In the genomic region with DNA sequence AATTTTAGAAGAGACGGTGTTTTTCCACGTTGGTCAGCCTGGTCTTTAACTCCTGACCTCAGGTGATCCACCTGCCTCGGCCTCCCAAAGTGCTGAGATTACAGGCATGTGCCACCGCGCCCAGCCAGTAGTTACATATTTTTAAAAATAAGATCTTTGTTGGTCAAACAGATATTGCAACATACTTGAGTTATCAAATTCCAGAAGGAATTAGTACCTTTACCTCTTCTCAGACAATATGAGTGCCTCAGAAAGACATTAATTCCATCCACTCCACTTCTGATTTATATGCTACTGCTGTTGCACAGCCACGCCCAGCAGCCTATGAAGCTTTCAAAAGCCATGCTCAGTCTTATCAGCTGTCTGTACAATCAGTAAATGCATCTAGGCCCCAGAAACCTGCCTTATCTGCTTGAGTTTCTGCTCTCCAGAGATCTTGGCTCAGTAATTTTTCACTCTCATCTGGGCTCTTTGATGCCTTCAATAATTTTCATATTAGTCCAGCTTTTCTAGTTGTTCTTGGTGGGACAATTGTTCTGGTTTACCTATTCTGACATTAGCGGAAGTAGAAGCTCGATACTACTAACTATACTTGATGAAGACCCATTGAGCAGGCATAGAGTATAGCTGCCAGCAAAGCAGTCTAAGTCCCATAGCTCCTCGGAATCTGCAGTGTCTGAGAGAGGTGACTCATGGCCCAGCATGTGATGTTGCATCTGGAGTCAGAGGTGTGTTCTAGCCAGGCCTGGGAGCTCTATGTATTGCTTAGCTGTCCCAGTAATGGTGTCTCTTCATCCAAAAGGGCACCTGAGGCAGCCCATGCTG, we compare ENCODE assay signal across 2 cellular contexts.
TF ChIP-seq lines count a peak whose summit lies in the region.

No MANE protein-coding gene starts in this region.

TF ChIP-seq in IMR-90, 13 proteins besides CTCF, POLR2A, EP300 and RAD21 (continued from another document):
- TF ChIP-seq, protein P1, sequence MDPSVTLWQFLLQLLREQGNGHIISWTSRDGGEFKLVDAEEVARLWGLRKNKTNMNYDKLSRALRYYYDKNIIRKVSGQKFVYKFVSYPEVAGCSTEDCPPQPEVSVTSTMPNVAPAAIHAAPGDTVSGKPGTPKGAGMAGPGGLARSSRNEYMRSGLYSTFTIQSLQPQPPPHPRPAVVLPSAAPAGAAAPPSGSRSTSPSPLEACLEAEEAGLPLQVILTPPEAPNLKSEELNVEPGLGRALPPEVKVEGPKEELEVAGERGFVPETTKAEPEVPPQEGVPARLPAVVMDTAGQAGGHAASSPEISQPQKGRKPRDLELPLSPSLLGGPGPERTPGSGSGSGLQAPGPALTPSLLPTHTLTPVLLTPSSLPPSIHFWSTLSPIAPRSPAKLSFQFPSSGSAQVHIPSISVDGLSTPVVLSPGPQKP (IDR thresholded peaks at IDR 0.05; ENCODE audit: borderline replicate concordance, low read depth, low read length): no peak
- TF ChIP-seq CEBPB (IDR thresholded peaks at IDR 0.05; ENCODE audit: low read depth, low read length): peak; percentile 49
- TF ChIP-seq, protein P2, sequence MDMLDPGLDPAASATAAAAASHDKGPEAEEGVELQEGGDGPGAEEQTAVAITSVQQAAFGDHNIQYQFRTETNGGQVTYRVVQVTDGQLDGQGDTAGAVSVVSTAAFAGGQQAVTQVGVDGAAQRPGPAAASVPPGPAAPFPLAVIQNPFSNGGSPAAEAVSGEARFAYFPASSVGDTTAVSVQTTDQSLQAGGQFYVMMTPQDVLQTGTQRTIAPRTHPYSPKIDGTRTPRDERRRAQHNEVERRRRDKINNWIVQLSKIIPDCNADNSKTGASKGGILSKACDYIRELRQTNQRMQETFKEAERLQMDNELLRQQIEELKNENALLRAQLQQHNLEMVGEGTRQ (IDR thresholded peaks at IDR 0.05; ENCODE audit: low read depth, low read length): peak; percentile 36; the same call in 1 of the 2 replicates
- TF ChIP-seq MAFK (IDR thresholded peaks at IDR 0.05; ENCODE audit: low read depth, low read length): no peak

TF ChIP-seq in GM23338, 12 proteins besides CTCF, POLR2A, EP300 and RAD21 (continued from another document):
- TF ChIP-seq, protein P3, sequence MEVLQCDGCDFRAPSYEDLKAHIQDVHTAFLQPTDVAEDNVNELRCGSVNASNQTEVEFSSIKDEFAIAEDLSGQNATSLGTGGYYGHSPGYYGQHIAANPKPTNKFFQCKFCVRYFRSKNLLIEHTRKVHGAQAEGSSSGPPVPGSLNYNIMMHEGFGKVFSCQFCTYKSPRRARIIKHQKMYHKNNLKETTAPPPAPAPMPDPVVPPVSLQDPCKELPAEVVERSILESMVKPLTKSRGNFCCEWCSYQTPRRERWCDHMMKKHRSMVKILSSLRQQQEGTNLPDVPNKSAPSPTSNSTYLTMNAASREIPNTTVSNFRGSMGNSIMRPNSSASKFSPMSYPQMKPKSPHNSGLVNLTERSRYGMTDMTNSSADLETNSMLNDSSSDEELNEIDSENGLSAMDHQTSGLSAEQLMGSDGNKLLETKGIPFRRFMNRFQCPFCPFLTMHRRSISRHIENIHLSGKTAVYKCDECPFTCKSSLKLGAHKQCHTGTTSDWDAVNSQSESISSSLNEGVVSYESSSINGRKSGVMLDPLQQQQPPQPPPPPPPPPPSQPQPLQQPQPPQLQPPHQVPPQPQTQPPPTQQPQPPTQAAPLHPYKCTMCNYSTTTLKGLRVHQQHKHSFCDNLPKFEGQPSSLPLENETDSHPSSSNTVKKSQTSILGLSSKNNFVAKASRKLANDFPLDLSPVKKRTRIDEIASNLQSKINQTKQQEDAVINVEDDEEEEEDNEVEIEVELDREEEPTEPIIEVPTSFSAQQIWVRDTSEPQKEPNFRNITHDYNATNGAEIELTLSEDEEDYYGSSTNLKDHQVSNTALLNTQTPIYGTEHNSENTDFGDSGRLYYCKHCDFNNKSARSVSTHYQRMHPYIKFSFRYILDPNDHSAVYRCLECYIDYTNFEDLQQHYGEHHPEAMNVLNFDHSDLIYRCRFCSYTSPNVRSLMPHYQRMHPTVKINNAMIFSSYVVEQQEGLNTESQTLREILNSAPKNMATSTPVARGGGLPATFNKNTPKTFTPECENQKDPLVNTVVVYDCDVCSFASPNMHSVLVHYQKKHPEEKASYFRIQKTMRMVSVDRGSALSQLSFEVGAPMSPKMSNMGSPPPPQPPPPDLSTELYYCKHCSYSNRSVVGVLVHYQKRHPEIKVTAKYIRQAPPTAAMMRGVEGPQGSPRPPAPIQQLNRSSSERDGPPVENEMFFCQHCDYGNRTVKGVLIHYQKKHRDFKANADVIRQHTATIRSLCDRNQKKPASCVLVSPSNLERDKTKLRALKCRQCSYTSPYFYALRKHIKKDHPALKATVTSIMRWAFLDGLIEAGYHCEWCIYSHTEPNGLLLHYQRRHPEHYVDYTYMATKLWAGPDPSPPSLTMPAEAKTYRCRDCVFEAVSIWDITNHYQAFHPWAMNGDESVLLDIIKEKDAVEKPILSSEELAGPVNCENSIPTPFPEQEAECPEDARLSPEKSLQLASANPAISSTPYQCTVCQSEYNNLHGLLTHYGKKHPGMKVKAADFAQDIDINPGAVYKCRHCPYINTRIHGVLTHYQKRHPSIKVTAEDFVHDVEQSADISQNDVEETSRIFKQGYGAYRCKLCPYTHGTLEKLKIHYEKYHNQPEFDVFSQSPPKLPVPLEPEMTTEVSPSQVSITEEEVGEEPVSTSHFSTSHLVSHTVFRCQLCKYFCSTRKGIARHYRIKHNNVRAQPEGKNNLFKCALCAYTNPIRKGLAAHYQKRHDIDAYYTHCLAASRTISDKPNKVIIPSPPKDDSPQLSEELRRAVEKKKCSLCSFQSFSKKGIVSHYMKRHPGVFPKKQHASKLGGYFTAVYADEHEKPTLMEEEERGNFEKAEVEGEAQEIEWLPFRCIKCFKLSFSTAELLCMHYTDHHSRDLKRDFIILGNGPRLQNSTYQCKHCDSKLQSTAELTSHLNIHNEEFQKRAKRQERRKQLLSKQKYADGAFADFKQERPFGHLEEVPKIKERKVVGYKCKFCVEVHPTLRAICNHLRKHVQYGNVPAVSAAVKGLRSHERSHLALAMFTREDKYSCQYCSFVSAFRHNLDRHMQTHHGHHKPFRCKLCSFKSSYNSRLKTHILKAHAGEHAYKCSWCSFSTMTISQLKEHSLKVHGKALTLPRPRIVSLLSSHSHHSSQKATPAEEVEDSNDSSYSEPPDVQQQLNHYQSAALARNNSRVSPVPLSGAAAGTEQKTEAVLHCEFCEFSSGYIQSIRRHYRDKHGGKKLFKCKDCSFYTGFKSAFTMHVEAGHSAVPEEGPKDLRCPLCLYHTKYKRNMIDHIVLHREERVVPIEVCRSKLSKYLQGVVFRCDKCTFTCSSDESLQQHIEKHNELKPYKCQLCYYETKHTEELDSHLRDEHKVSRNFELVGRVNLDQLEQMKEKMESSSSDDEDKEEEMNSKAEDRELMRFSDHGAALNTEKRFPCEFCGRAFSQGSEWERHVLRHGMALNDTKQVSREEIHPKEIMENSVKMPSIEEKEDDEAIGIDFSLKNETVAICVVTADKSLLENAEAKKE (CRISPR knock-in tag; IDR thresholded peaks at IDR 0.05): no peak
